ENCODE assay signal across 8 cellular contexts in genomic region chr1:37474697-37475379, GRCh38. TPM values are rescaled to one million over a fixed set of nuclear protein-coding genes. Genes with fewer than 3 reads are reported as not detected.
DNase-seq lines count a peak whose midpoint lies in the region; ATAC-seq and TF ChIP-seq lines count a peak whose summit lies in the region.

No MANE protein-coding gene starts in this region.

- H3K9me3 Mint-ChIP-seq in activated naive CD8-positive, alpha-beta T cell treated with anti-CD3 and anti-CD28 coated beads, Interleukin-2, amount 10 ng/mL, durations not matched to agents 7 days and 5 days, result no peaks in the 10 kb centered on the region

- H3K9ac ChIP-seq in DND-41 (ENCODE audit: low read depth, low read length), result peak overlapping the region; percentile 71
- H3K9ac ChIP-seq in HUES48 (ENCODE audit: low read depth, low read length), result peak overlapping the region; percentile 44

- H3K27ac Mint-ChIP-seq in activated naive CD8-positive, alpha-beta T cell treated with anti-CD3 and anti-CD28 coated beads, Interleukin-2, amount 10 ng/mL, durations not matched to agents 7 days and 5 days, result peak overlapping the region; percentile 98

- H3K9me3 ChIP-seq in DND-41 (ENCODE audit: insufficient read depth, low read length, severe bottlenecking) (no peaks in the 10 kb centered on the region), HUES48 (ENCODE audit: control insufficient read depth, insufficient read depth, low read length) (no peaks in the 10 kb centered on the region)

- H3K27me3 ChIP-seq in DND-41 (ENCODE audit: insufficient read depth, low read length, poor library complexity) (no peaks in the 10 kb centered on the region), HUES48 (ENCODE audit: control insufficient read depth, insufficient read depth, low read length) (peaks cover 22% of the 10 kb centered on the region)

- H3K4me2 ChIP-seq in DND-41 (ENCODE audit: insufficient read depth, low read length), result peak overlapping the region; percentile 96

- H2AFZ ChIP-seq in DND-41 (ENCODE audit: low read depth, low read length), result peak overlapping the region; percentile 70

- peaks cover 65% of the 10 kb centered on the region for H3K4me1 ChIP-seq in DND-41 (ENCODE audit: insufficient read depth, low read length)
- H3K4me1 ChIP-seq in HUES48 (ENCODE audit: control insufficient read depth, insufficient read depth, low read length), result peaks cover 55% of the 10 kb centered on the region

- POLR2A ChIA-PET in activated naive CD8-positive, alpha-beta T cell treated with anti-CD3 and anti-CD28 coated beads, Interleukin-2, amount 10 ng/mL, durations not matched to agents 7 days and 5 days (lab: Charles Lee), result interaction anchor here (0.5 to 7.1 kb wide), 14 partner anchors 9 to 1587 kb away, joined by 3 to 71 read pairs (median 6); partner anchors contain the start of genes C1orf122, CDCA8, MEAF6 and YRDC

- H3K4me1 Mint-ChIP-seq in activated naive CD8-positive, alpha-beta T cell treated with anti-CD3 and anti-CD28 coated beads, Interleukin-2, amount 10 ng/mL, durations not matched to agents 7 days and 5 days, result peaks cover 47% of the 10 kb centered on the region

- H3K4me3 ChIP-seq in DND-41 (ENCODE audit: low read depth in 1 of 2, low read length in 2 of 2) (peak overlapping the region; percentile 42 to 78), HUES48 (ENCODE audit: low read depth, low read length) (peak overlapping the region; percentile 72), iPS-11a (ENCODE audit: low read depth, low read length) (peak overlapping the region; percentile 60), skin epidermis (peak overlapping the region; percentile 70 to 92 (median 84))

- H4K20me1 ChIP-seq in DND-41 (ENCODE audit: insufficient read depth, low read length), result peaks cover 33% of the 10 kb centered on the region

- no peaks in the 10 kb centered on the region for H3K27me3 Mint-ChIP-seq in activated naive CD8-positive, alpha-beta T cell treated with anti-CD3 and anti-CD28 coated beads, Interleukin-2, amount 10 ng/mL, durations not matched to agents 7 days and 5 days

- H3K36me3 ChIP-seq in DND-41 (ENCODE audit: insufficient read depth, low read length) (peaks cover 45% of the 10 kb centered on the region), HUES48 (ENCODE audit: control insufficient read depth, insufficient read depth, low read length) (peaks cover 17% of the 10 kb centered on the region)

- TF ChIP-seq CTCF in DND-41 (IDR thresholded peaks at IDR 0.05; ENCODE audit: borderline replicate concordance, extremely low read depth, low read length, poor library complexity, severe bottlenecking), result no peak

- ATAC-seq in DND-41 (ENCODE audit: insufficient read depth, low read depth) (peak; percentile 6; the same call in 2 of the 3 replicates), HG03095 (IDR thresholded peaks at IDR 0.05; ENCODE audit: unreplicated experiment) (no peak), HG03196 (IDR thresholded peaks at IDR 0.05; ENCODE audit: unreplicated experiment) (no peak)
- no peak for ATAC-seq in activated naive CD8-positive, alpha-beta T cell treated with anti-CD3 and anti-CD28 coated beads, Interleukin-2, amount 10 ng/mL, durations not matched to agents 7 days and 5 days (ENCODE audit: low read depth)

- peak overlapping the region; percentile 99 for H3K4me3 Mint-ChIP-seq in activated naive CD8-positive, alpha-beta T cell treated with anti-CD3 and anti-CD28 coated beads, Interleukin-2, amount 10 ng/mL, durations not matched to agents 7 days and 5 days

- peaks cover 39% of the 10 kb centered on the region for H3K79me2 ChIP-seq in DND-41 (ENCODE audit: insufficient read depth, low read length)

- H3K27ac ChIP-seq in DND-41 (ENCODE audit: low read length) (peak overlapping the region; percentile 65), HUES48 (ENCODE audit: low read depth, low read length) (peak overlapping the region; percentile 21), skin epidermis (peak overlapping the region; percentile 85 to 99 (median 97))

- peaks cover 33% of the 10 kb centered on the region for H3K36me3 Mint-ChIP-seq in activated naive CD8-positive, alpha-beta T cell treated with anti-CD3 and anti-CD28 coated beads, Interleukin-2, amount 10 ng/mL, durations not matched to agents 7 days and 5 days

- DNase-seq in DND-41 (no peak), occipital lobe (lab: John Stamatoyannopoulos, UW) (no peak)
- DNase-seq in activated naive CD8-positive, alpha-beta T cell treated with anti-CD3 and anti-CD28 coated beads, Interleukin-2, amount 10 ng/mL, durations not matched to agents 7 days and 5 days, result no peak

RNA-seq across cellular contexts. Expression of gene ZC3H12A, which starts 0.5 kb away (rescaled TPM):
- 10 to 100 TPM; 31.0 to 34.6 TPM for total RNA-seq in activated naive CD8-positive, alpha-beta T cell treated with anti-CD3 and anti-CD28 coated beads, Interleukin-2, amount 10 ng/mL, durations not matched to agents 7 days and 5 days
- 0.47 TPM for total RNA-seq in occipital lobe

RNA-seq across cellular contexts. Expression of gene MEAF6, which starts 39.7 kb away (rescaled TPM):
- total RNA-seq in activated naive CD8-positive, alpha-beta T cell treated with anti-CD3 and anti-CD28 coated beads, Interleukin-2, amount 10 ng/mL, durations not matched to agents 7 days and 5 days, result 10 to 100 TPM; 73.8 to 80.6 TPM
- 106 TPM for total RNA-seq in occipital lobe

Comparison
In these comparisons a context has a peak if more than half of its experiments do, and no peak if none do; other contexts are left out.
1. H3K27ac ChIP-seq: peak in every context shown above with its lines; median percentile 97 in skin epidermis; 65 in DND-41; 21 in HUES48.
2. RNA of gene ZC3H12A, which starts 0.5 kb away (total RNA-seq): 31.0 to 34.6 TPM in activated naive CD8-positive, alpha-beta T cell treated with anti-CD3 and anti-CD28 coated beads, Interleukin-2, amount 10 ng/mL, durations not matched to agents 7 days and 5 days; 0.47 TPM in occipital lobe (single experiment); every median in the first group is over 10 times any median in the second.
3. Peak in every context shown above with its lines, with median percentiles within 50 percentile points of each other: H3K4me3 ChIP-seq.